ENCODE assay signal across 12 cellular contexts in the genomic region with DNA sequence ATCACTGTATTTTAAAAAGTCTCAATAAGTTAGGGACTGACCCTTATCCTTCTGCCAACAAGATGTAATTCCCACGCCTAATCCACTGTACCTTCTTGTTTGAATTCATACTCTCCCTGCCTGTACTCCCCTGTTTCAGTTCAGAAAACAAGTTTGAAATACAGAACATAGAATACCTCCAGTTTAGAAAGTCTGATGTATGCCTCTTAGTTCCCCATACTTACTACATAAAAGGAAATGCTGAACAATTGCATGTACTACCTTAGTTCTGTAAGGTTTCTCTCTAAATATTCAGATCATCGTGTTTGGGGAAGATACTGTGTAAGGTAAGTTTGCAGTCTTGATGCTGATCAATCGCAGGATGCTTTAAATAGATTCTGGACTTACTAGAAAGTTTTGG. TPM values are rescaled to one million over a fixed set of nuclear protein-coding genes. Genes with fewer than 3 reads are reported as not detected.
DNase-seq lines count a peak whose midpoint lies in the region; ATAC-seq, FAIRE-seq and TF ChIP-seq lines count a peak whose summit lies in the region.
"Not testable (repeated sequence)": the region's sequence is repeated elsewhere in the genome, so short reads cannot be mapped to it uniquely, and the experiment has no call there.
"Had no signal": no experiment of that assay in that cellular context is flagged by ENCODE, and none has a peak within 500 bp of the region (broad histone marks: within the 10 kb centered on the region; RNA-seq: fewer than 3 reads in every experiment).

No MANE protein-coding gene starts in this region.

- not testable (repeated sequence) for TF ChIP-seq CTCF in bronchial epithelial cell (IDR thresholded peaks at IDR 0.05; ENCODE audit: insufficient read depth, low read length, severe bottlenecking)

- DNase-seq in bronchial epithelial cell (ENCODE audit: low read depth), result not testable (repeated sequence)

- ATAC-seq in GM18511 (IDR thresholded peaks at IDR 0.05; ENCODE audit: unreplicated experiment) (peak; percentile 75), GM18909 (IDR thresholded peaks at IDR 0.05; ENCODE audit: poor library complexity, unreplicated experiment) (peak; percentile 55), GM19395 (IDR thresholded peaks at IDR 0.05; ENCODE audit: unreplicated experiment) (peak; percentile 80), GM21515 (IDR thresholded peaks at IDR 0.05; ENCODE audit: unreplicated experiment) (peak; percentile 79), GM21786 (IDR thresholded peaks at IDR 0.05; ENCODE audit: unreplicated experiment) (peak; percentile 78), HG03066 (IDR thresholded peaks at IDR 0.05; ENCODE audit: low read depth, unreplicated experiment) (peak; percentile 62), HG03378 (IDR thresholded peaks at IDR 0.05; ENCODE audit: unreplicated experiment) (peak; percentile 48)

- FAIRE-seq in bronchial epithelial cell (lab: Jason Lieb, UNC), result peak; percentile 18

- not testable (repeated sequence) for H3K36me3 ChIP-seq in bronchial epithelial cell (ENCODE audit: control insufficient read depth, insufficient read depth, low read length)

- H3K27me3 ChIP-seq in bronchial epithelial cell (ENCODE audit: control insufficient read depth, insufficient read depth, low read length), result not testable (repeated sequence)

- H3K4me3 ChIP-seq in bronchial epithelial cell (ENCODE audit: low read depth, low read length), result not testable (repeated sequence)

RNA-seq across cellular contexts. Expression of gene OR2T2, which starts 9.1 kb away (rescaled TPM):
- total RNA-seq in bronchial epithelial cell, result not detected in 2 replicates
- total RNA-seq: A673, G401, HepG2, Right ventricle myocardium superior had no signal

RNA-seq across cellular contexts. Expression of gene OR2T1, which starts 33.5 kb away (rescaled TPM):
- not detected in 2 replicates for total RNA-seq in bronchial epithelial cell
- total RNA-seq: A673, G401, HepG2, Right ventricle myocardium superior had no signal

RNA-seq across cellular contexts. Expression of gene OR2T3, which starts 36.8 kb away (rescaled TPM):
- not detected in 2 replicates for total RNA-seq in bronchial epithelial cell
- total RNA-seq: A673, G401, HepG2, Right ventricle myocardium superior had no signal

RNA-seq across cellular contexts. Expression of gene OR2T5, which starts 52.1 kb away (rescaled TPM):
- not detected in 2 replicates for total RNA-seq in bronchial epithelial cell
- total RNA-seq: A673, G401, HepG2, Right ventricle myocardium superior had no signal
